1 cellular context compared by ENCODE assay signal in the genomic region with DNA sequence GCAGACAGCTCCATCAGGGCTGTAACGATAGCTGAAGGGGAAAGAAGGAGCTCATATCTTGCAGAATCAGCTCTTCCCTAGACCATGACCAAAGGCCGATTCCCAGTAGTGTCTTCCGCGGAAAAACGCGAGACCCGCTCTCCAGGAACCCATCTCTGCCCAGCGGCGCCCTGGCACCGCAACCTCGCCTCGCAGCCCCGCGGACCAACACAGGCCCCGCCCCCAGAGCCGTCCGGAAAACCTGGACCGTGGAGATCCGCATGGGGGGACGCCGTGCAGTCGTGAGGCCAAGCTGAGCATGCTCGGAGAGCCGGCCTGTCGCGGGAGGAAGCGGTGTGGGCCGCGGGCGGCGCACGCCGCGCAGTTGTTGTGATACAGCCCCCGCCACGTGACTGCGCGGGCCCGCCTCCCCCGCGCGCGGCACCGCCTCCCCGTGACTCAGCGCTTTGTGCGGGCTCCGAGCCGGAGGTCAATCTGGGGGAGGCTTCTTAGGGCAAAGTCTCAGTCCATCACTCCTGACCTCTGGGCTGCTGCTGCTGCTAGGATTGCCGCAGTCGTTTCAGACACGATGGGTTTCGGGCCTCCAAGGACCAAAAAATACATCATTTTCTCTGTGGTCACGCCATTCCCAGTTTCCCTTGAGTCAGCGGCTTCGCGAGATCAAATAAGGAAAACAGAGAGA.
TF ChIP-seq lines count a peak whose summit lies in the region.

No MANE protein-coding gene starts in this region.

TF ChIP-seq in WTC11, 78 proteins besides CTCF, POLR2A, EP300 and RAD21 (continued from another document):
- TF ChIP-seq E2F4 (CRISPR knock-in tag; IDR thresholded peaks at IDR 0.05; ENCODE audit: borderline replicate concordance, low read depth): no peak
- TF ChIP-seq TP53 (CRISPR knock-in tag; IDR thresholded peaks at IDR 0.05): peak; percentile 87; the same call in 1 of the 2 replicates
TF ChIP-seq in WTC11: peak in this region for 24.
